15 cellular contexts compared by ENCODE assay signal in the genomic region with DNA sequence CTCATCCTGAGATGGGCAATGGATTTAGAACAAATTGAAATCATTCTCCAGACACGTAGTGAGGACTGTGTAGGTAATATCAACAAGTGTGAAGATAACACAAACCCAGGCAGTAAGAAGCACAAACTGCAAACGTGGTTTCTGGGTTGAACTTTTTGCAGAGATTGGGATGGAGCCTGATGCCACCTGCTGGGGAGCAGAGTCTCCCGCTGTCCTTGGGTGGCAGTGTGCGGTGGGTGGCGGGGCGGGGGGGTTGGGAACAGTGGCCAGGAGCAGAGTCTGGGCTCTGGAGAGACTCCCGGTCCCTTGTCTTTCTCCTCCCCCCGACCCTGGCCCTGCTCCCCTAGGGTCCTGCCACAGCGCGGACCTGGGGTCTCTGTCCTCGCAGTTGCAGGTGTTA. TPM values are rescaled to one million over a fixed set of nuclear protein-coding genes. Genes with fewer than 3 reads are reported as not detected.
DNase-seq lines count a peak whose midpoint lies in the region; ATAC-seq and TF ChIP-seq lines count a peak whose summit lies in the region.
"Had no signal": no experiment of that assay in that cellular context is flagged by ENCODE, and none has a peak within 500 bp of the region (broad histone marks: within the 10 kb centered on the region; RNA-seq: fewer than 3 reads in every experiment).

No MANE protein-coding gene starts in this region.

- no TSS peak for BruUV-seq in MCF 10A (replicated peaks; lab: Mats Ljungman, UMichigan)
- BruUV-seq in A673 (replicated peaks; lab: Mats Ljungman, UMichigan), result no TSS peak

- H3K4me1 Mint-ChIP-seq in MCF 10A (ENCODE audit: insufficient read depth, unreplicated experiment), result peaks cover 16% of the 10 kb centered on the region

- POLR2A ChIA-PET in MCF 10A (lab: Yijun Ruan, JAX), result interaction anchor here (1.2 kb wide), 1 partner anchor 52 kb away, joined by 4 read pairs; no protein-coding TSS in a partner anchor
- POLR2A ChIA-PET in RWPE1 (lab: Yijun Ruan, JAX; ENCODE audit: low non-redundant PET), result no interaction called here
- POLR2A ChIA-PET in A673 (lab: Charles Lee; ENCODE audit: low non-redundant PET), result no interaction called here

- H3K36me3 Mint-ChIP-seq in MCF 10A (ENCODE audit: insufficient read depth, unreplicated experiment), result peaks cover 37% of the 10 kb centered on the region

- CTCF ChIA-PET in MCF 10A (lab: Yijun Ruan, JAX) (interaction anchor here (0.6 to 1.1 kb wide), 5 partner anchors 12 to 671 kb away, joined by 3 to 5 read pairs (median 4); no protein-coding TSS in a partner anchor), RWPE1 (lab: Yijun Ruan, JAX) (interaction anchor here (0.6 kb wide), 1 partner anchor 118 kb away, joined by 3 read pairs; no protein-coding TSS in a partner anchor), A673 (lab: Charles Lee) (no interaction called here)

- no peak for TF ChIP-seq POLR2A in breast epithelium (IDR thresholded peaks at IDR 0.05)
- TF ChIP-seq POLR2A in gastrocnemius medialis (IDR thresholded peaks at IDR 0.05), result no peak

- no peaks in the 10 kb centered on the region for H3K27me3 ChIP-seq in breast epithelium
- H3K27me3 ChIP-seq in gastrocnemius medialis, result no peaks in the 10 kb centered on the region
- H3K27me3 ChIP-seq in A673 (replicated peaks; ENCODE audit: insufficient read depth, low read depth, low read length, poor library complexity), result no peaks in the 10 kb centered on the region
- H3K27me3 ChIP-seq: adrenal gland had no signal

- in situ Hi-C loops in gastrocnemius medialis (cut with MboI; ENCODE audit: low sequenced_read_pairs in 4 of 4), result no loop called here

- no peaks in the 10 kb centered on the region for H3K9me3 Mint-ChIP-seq in MCF 10A (ENCODE audit: unreplicated experiment)

- H3K4me1 ChIP-seq in breast epithelium (no peaks in the 10 kb centered on the region), gastrocnemius medialis (peaks cover 14 to 19% of the 10 kb centered on the region in 2 donors), A673 (ENCODE audit: insufficient read depth, low read length, poor library complexity, severe bottlenecking) (no peaks in the 10 kb centered on the region)
- H3K4me1 ChIP-seq: adrenal gland had no signal

- ATAC-seq in esophagus mucosa (peak; percentile 49), gastrocnemius medialis (peak; percentile 60 to 78)

- H3K4me3 ChIP-seq in breast epithelium (no peak overlapping the region), gastrocnemius medialis (no peak overlapping the region), A673 (ENCODE audit: low read depth, low read length, poor library complexity, severe bottlenecking) (no peak overlapping the region)
- H3K4me3 ChIP-seq: adrenal gland had no signal

- H3K9me3 ChIP-seq in breast epithelium, result no peaks in the 10 kb centered on the region
- no peaks in the 10 kb centered on the region for H3K9me3 ChIP-seq in gastrocnemius medialis
- H3K9me3 ChIP-seq in A673 (ENCODE audit: low read depth, low read length, poor library complexity, severe bottlenecking), result no peaks in the 10 kb centered on the region
- H3K9me3 ChIP-seq: adrenal gland had no signal

- H3K27ac ChIP-seq in breast epithelium (no peak overlapping the region), RWPE1 (peak overlapping the region; percentile 48), gastrocnemius medialis (no peak overlapping the region), A673 (ENCODE audit: low read depth, low read length, poor library complexity, severe bottlenecking) (no peak overlapping the region)
- H3K27ac ChIP-seq: adrenal gland had no signal

- H3K36me3 ChIP-seq in breast epithelium (no peaks in the 10 kb centered on the region), gastrocnemius medialis (no peaks in the 10 kb centered on the region), A673 (ENCODE audit: insufficient read depth, low read length, poor library complexity, severe bottlenecking) (no peaks in the 10 kb centered on the region)
- H3K36me3 ChIP-seq: adrenal gland had no signal

- TF ChIP-seq CTCF in MCF 10A (IDR thresholded peaks at IDR 0.05; ENCODE audit: unreplicated experiment) (peak; percentile 30), breast epithelium (IDR thresholded peaks at IDR 0.05) (no peak), RWPE1 (conservative IDR thresholded peaks at IDR 0.05; ENCODE audit: low read depth) (no peak), gastrocnemius medialis (IDR thresholded peaks at IDR 0.05 in 4 of 5, conservative IDR thresholded peaks at IDR 0.05 in 1 of 5) (peak in 4 of 5 experiments; percentile 16 to 55 (median 35)), A673 (conservative IDR thresholded peaks at IDR 0.05; ENCODE audit: low read depth, low read length) (no peak)

- intact Hi-C loops in MCF 10A (cut with micrococcal nuclease) (loop anchor here (5.0 kb wide), 1 partner anchor 83 kb away; no protein-coding TSS in a partner anchor), breast epithelium (cut with DNase I; ENCODE audit: low total_unique reads) (no loop called here), gastrocnemius medialis (cut with DNase I; ENCODE audit: low total_unique reads) (loop anchor here (2.0 kb wide), 1 partner anchor 83 kb away; no protein-coding TSS in a partner anchor), A673 (cut with micrococcal nuclease; ENCODE audit: unreplicated experiment) (no loop called here)

- H3K27ac Mint-ChIP-seq in MCF 10A (ENCODE audit: low read depth, unreplicated experiment), result no peak overlapping the region

- no peaks in the 10 kb centered on the region for H3K27me3 Mint-ChIP-seq in MCF 10A (ENCODE audit: insufficient read depth, unreplicated experiment)

- H3K4me3 Mint-ChIP-seq in MCF 10A (ENCODE audit: unreplicated experiment), result no peak overlapping the region

- DNase-seq in MCF 10A (ENCODE audit: unreplicated experiment) (peak; percentile 27), breast epithelium (ENCODE audit: low spot score in 2 of 2) (no peak), RWPE1 (ENCODE audit: low spot score) (peak; percentile 20), gastrocnemius medialis (no peak), A673 (ENCODE audit: low spot score) (no peak), NCI-H524 treated with DMSO at 0.1 percent for 48 hours (lab: John Stamatoyannopoulos, UW) (no peak), A172 (ENCODE audit: low spot score) (no peak)
- DNase-seq: activated CD8-positive, alpha-beta memory T cell treated with anti-CD3 and anti-CD28 coated beads, Interleukin-2, amount 50 U/mL, for 48 hours; adrenal gland; foreskin fibroblast; MM.1S; NCI-H226; stimulated activated CD4-positive, alpha-beta T cell treated with anti-CD3 and anti-CD28 coated beads, Interleukin-4, amount 100 ng/mL, for 24 hours; stimulated activated naive CD4-positive, alpha-beta T cell had no signal

RNA-seq across cellular contexts. Expression of a gene that starts 19.5 kb away (rescaled TPM):
- 19.1 and 30.1 TPM in 2 replicates for total RNA-seq in MCF 10A (2022)
- total RNA-seq in breast epithelium, result 10 to 100 TPM; 12.1 to 20.6 (median 15.7) TPM
- 10.8 TPM for total RNA-seq in esophagus mucosa
- 10 to 100 TPM in 2 of 4 donors, 1 to 10 TPM in 2; 8.5 to 20.8 (median 10.9) TPM for total RNA-seq in gastrocnemius medialis
- 23.0 and 24.5 TPM in 2 replicates for total RNA-seq in A673 (2021)
- total RNA-seq in A172 (2014; rRNA removed; shearing (Covaris generic)), result 14.0 and 17.9 TPM in 2 replicates

RNA-seq across cellular contexts. Expression of a gene that starts 51.4 kb away (rescaled TPM):
- total RNA-seq in MCF 10A (2022), result 8.9 and 13.8 TPM in 2 replicates
- total RNA-seq in breast epithelium, result 10 to 100 TPM; 14.1 to 29.7 (median 16.1) TPM
- 18.7 TPM for total RNA-seq in esophagus mucosa
- total RNA-seq in gastrocnemius medialis, result 1 to 10 TPM; 4.1 to 7.5 (median 6.7) TPM
- total RNA-seq in A673 (2021), result 6.8 and 7.5 TPM in 2 replicates
- 1.4 and 1.6 TPM in 2 replicates for total RNA-seq in A172 (2014; rRNA removed; shearing (Covaris generic))

Comparison
In these comparisons a context has a peak if more than half of its experiments do, and no peak if none do; other contexts are left out.
1. DNase-seq: peak in MCF 10A (single experiment) and RWPE1 (single experiment); none in breast epithelium (0 of 2), gastrocnemius medialis (0 of 2), A673 (single experiment), NCI-H524 treated with DMSO at 0.1 percent for 48 hours (single experiment) and A172 (single experiment).
2. CTCF ChIP-seq: peak in MCF 10A (single experiment) and gastrocnemius medialis (4 of 5); none in breast epithelium (0 of 3), RWPE1 (single experiment) and A673 (single experiment).
3. intact Hi-C loops: an anchor here in MCF 10A (5.0 kb wide) and gastrocnemius medialis (2.0 kb wide); none called in breast epithelium and A673.